In the genomic region with DNA sequence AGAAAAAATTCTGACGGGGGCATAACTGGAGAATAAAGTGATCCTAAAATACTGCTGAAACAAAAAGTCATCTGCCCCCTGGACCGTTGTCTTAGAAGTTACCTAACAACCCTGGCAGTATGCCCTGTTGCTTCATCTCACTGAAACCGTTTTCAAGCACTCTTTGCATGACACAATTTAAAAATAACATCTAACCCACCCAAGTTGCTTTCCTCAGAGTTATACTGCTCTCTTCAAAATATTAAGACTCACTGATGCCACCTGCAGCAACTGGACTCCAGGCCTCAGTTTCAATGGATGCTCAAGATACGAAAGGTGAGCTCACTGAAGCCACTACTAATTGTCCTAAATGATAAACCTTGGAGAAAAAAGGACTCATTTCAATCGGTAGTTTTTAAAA, we compare ENCODE assay signal across 10 cellular contexts. TPM values are rescaled to one million over a fixed set of nuclear protein-coding genes. Genes with fewer than 3 reads are reported as not detected.
DNase-seq lines count a peak whose midpoint lies in the region; ATAC-seq and TF ChIP-seq lines count a peak whose summit lies in the region.
"Had no signal": no experiment of that assay in that cellular context is flagged by ENCODE, and none has a peak within 500 bp of the region (broad histone marks: within the 10 kb centered on the region; RNA-seq: fewer than 3 reads in every experiment).

No MANE protein-coding gene starts in this region.

- in situ Hi-C loops in HAP-1 (cut with MboI; ENCODE audit: low sequenced_read_pairs) = no loop called here

- no peaks in the 10 kb centered on the region for H3K36me3 ChIP-seq in body of pancreas (replicated peaks in 1 of 2; ENCODE audit: insufficient read depth in 1 of 2, low read depth in 2 of 2)
- no peaks in the 10 kb centered on the region for H3K36me3 ChIP-seq in HAP-1 (replicated peaks)

- no peaks in the 10 kb centered on the region for H3K9me3 ChIP-seq in body of pancreas
- no peaks in the 10 kb centered on the region for H3K9me3 ChIP-seq in HAP-1

- WGBS in body of pancreas, 2 donors = 58 to 61% methylated on average over 5 of the region's 5 CpGs

- ATAC-seq in GM19395 (IDR thresholded peaks at IDR 0.05; ENCODE audit: unreplicated experiment) = peak; percentile 71
- ATAC-seq in HG03354 (IDR thresholded peaks at IDR 0.05; ENCODE audit: poor library complexity, severe bottlenecking, unreplicated experiment) = peak; percentile 82
- no peak for ATAC-seq in body of pancreas

- H3K4me3 ChIP-seq in body of pancreas = no peak overlapping the region
- H3K4me3 ChIP-seq in HAP-1 = no peak overlapping the region

- no peak overlapping the region for H3K27ac ChIP-seq in body of pancreas

- no peaks in the 10 kb centered on the region for H3K27me3 ChIP-seq in body of pancreas
- no peaks in the 10 kb centered on the region for H3K27me3 ChIP-seq in HAP-1 (ENCODE audit: low read depth)

- intact Hi-C loops in body of pancreas (cut with DNase I) = no loop called here

- H3K4me1 ChIP-seq in body of pancreas (peaks cover 21% of the 10 kb centered on the region), HAP-1 (peaks cover 5% of the 10 kb centered on the region)

- no peak for TF ChIP-seq POLR2A in body of pancreas (IDR thresholded peaks at IDR 0.05)

- DNase-seq in body of pancreas (peak in 3 of 4 donors; percentile 28 to 52 (median 28)), stromal cell of bone marrow (ENCODE audit: low read depth) (peak; percentile 64), D341Med (ENCODE audit: low spot score) (no peak), HuH-7 (ENCODE audit: low spot score) (no peak), HAP-1 (ENCODE audit: low spot score in 2 of 2) (no peak), NCI-H526 (lab: John Stamatoyannopoulos, UW) (no peak)
- DNase-seq: islet precursor cell; NK-92 treated with Interleukin-12 subunit alpha and Interleukin-12 subunit beta, amount 100 ng/mL, for 24 hours had no signal

- TF ChIP-seq CTCF in body of pancreas (IDR thresholded peaks at IDR 0.05) = no peak

RNA-seq across cellular contexts. Expression of a gene that starts 57.4 kb away (rescaled TPM):
- total RNA-seq in body of pancreas = 10 to 100 TPM; 32.6 to 35.0 TPM

Comparison
In these comparisons a context has a peak if more than half of its experiments do, and no peak if none do; other contexts are left out.
1. DNase-seq: peak in body of pancreas (3 of 4) and stromal cell of bone marrow (single experiment); none in D341Med (single experiment), HuH-7 (single experiment), HAP-1 (0 of 2) and NCI-H526 (0 of 2).